In genomic region chr13:81172603-81173002, GRCh38 we compare ENCODE assay signal across 24 cellular contexts.
DNase-seq lines count a peak whose midpoint lies in the region; ATAC-seq, FAIRE-seq and TF ChIP-seq lines count a peak whose summit lies in the region.
"Had no signal": no experiment of that assay in that cellular context is flagged by ENCODE, and none has a peak within 500 bp of the region (broad histone marks: within the 10 kb centered on the region; RNA-seq: fewer than 3 reads in every experiment).

No MANE protein-coding gene starts in this region.

- TF ChIP-seq EP300 in H1 (IDR thresholded peaks at IDR 0.05; ENCODE audit: borderline replicate concordance in 1 of 2, low read depth in 2 of 2, low read length in 2 of 2) (no peak), suprapubic skin (IDR thresholded peaks at IDR 0.05) (no peak)

- H3K27me3 Mint-ChIP-seq in GM23338 (ENCODE audit: insufficient read depth, low read depth, poor library complexity): no peaks in the 10 kb centered on the region
- no peaks in the 10 kb centered on the region for H3K27me3 Mint-ChIP-seq in mesothelial cell of epicardium (ENCODE audit: low read depth)
- H3K27me3 Mint-ChIP-seq in activated CD4-positive, alpha-beta T cell treated with anti-CD3 and anti-CD28 coated beads for 36 hours: no peaks in the 10 kb centered on the region
- H3K27me3 Mint-ChIP-seq: CD4-positive, CD25-positive, alpha-beta regulatory T cell; CD8-positive, alpha-beta memory T cell had no signal

- no peak overlapping the region for H2BK15ac ChIP-seq in H1 (ENCODE audit: low read length)

- 86% methylated on average over 3 of the region's 3 CpGs; no CpG with 5 or more reads in 1 of the 2 experiments for WGBS in H1 (ENCODE audit: extremely low coverage in 1 of 2, insufficient coverage in 1 of 2, insufficient read length in 1 of 2, insufficient replicate concordance in 2 of 2, low coverage in 1 of 2, low lambda C conversion rate in 2 of 2, missing lambda C conversion rate in 1 of 2), 2 experiments
- WGBS in suprapubic skin: 81% methylated on average over 3 of the region's 3 CpGs

- H3K4me1 Mint-ChIP-seq in GM23338 (no peaks in the 10 kb centered on the region), mesothelial cell of epicardium (peaks cover 23% of the 10 kb centered on the region)
- H3K4me1 Mint-ChIP-seq in activated CD4-positive, alpha-beta T cell treated with anti-CD3 and anti-CD28 coated beads for 36 hours: no peaks in the 10 kb centered on the region
- H3K4me1 Mint-ChIP-seq: CD4-positive, CD25-positive, alpha-beta regulatory T cell; CD8-positive, alpha-beta memory T cell had no signal

- DNase-seq in GM23338 (ENCODE audit: low spot score) (no peak), H1 (ENCODE audit: low read depth in 1 of 2, low spot score in 2 of 2) (no peak), mesothelial cell of epicardium (ENCODE audit: low spot score in 2 of 2, unreplicated experiment in 2 of 2) (no peak), suprapubic skin (ENCODE audit: low spot score in 2 of 2) (no peak)
- no peak for DNase-seq in stimulated activated CD8-positive, alpha-beta memory T cell treated with anti-CD3 and anti-CD28 coated beads, Interleukin-4, amount 100 ng/mL, for 48 hours
- DNase-seq in activated CD4-positive, alpha-beta T cell treated with anti-CD3 and anti-CD28 coated beads for 36 hours: no peak
- DNase-seq: ACHN; BE2C; C1 segment of cervical spinal cord; CD4-positive, CD25-positive, alpha-beta regulatory T cell; CD8-positive, alpha-beta memory T cell; DMS 273 treated with DMSO at 0.1 percent for 48 hours; DND-41; EL; HFFc6; IMR-90 had no signal

- no peak for TF ChIP-seq RAD21 in H1 (IDR thresholded peaks at IDR 0.05 in 1 of 2, conservative IDR thresholded peaks at IDR 0.05 in 1 of 2; ENCODE audit: low read depth in 2 of 2, low read length in 2 of 2)

- H4K91ac ChIP-seq in H1 (replicated peaks; ENCODE audit: insufficient read length, low read length): no peak overlapping the region

- no peak for TF ChIP-seq CTCF in GM23338 (conservative IDR thresholded peaks at IDR 0.05; ENCODE audit: low read depth in 2 of 2)
- no peak for TF ChIP-seq CTCF in OCI-LY3 (IDR thresholded peaks at IDR 0.05; ENCODE audit: low read depth, low read length)
- TF ChIP-seq CTCF in H1 (IDR thresholded peaks at IDR 0.05; ENCODE audit: control extremely low read depth in 1 of 3, insufficient read depth in 1 of 3, low read depth in 1 of 3, low read length in 3 of 3): no peak
- no peak for TF ChIP-seq CTCF in mesothelial cell of epicardium (IDR thresholded peaks at IDR 0.05; ENCODE audit: unreplicated experiment)
- no peak for TF ChIP-seq CTCF in suprapubic skin (IDR thresholded peaks at IDR 0.05)

- CTCF ChIA-PET in H1 (lab: Charles Lee; ENCODE audit: partially characterized antibody): interaction anchor here (0.8 to 3.0 kb wide), 10 partner anchors 9 to 814 kb away, joined by 3 to 13 read pairs (median 3); no protein-coding TSS in a partner anchor
- CTCF ChIA-PET in activated CD4-positive, alpha-beta T cell treated with anti-CD3 and anti-CD28 coated beads for 36 hours (lab: Charles Lee): interaction anchor here (0.7 to 1.2 kb wide), 2 partner anchors 11 to 1502 kb away, joined by 3 read pairs; no protein-coding TSS in a partner anchor

- H3K9ac ChIP-seq in OCI-LY3 (ENCODE audit: low read length) (no peak overlapping the region), H1 (replicated peaks in 1 of 4; ENCODE audit: extremely low read depth in 1 of 4, low read depth in 3 of 4, low read length in 3 of 4) (no peak overlapping the region)

- H3K9me2 ChIP-seq in GM23338 (ENCODE audit: insufficient read depth): no peaks in the 10 kb centered on the region

- no peaks in the 10 kb centered on the region for H3K9me3 Mint-ChIP-seq in GM23338
- no peaks in the 10 kb centered on the region for H3K9me3 Mint-ChIP-seq in mesothelial cell of epicardium
- H3K9me3 Mint-ChIP-seq in activated CD4-positive, alpha-beta T cell treated with anti-CD3 and anti-CD28 coated beads for 36 hours (ENCODE audit: low read depth): no peaks in the 10 kb centered on the region
- H3K9me3 Mint-ChIP-seq: HFFc6 had no signal

- H2AK5ac ChIP-seq in H1 (ENCODE audit: low read depth, low read length): no peak overlapping the region

- no peak for FAIRE-seq in H1 (lab: Jason Lieb, UNC)
- FAIRE-seq: A204.1, GM12878, GM19239, H54, HTR-8/SVneo had no signal

- peak overlapping the region; percentile 70; the same call in 1 of the 2 replicates for H3K27ac Mint-ChIP-seq in GM23338
- H3K27ac Mint-ChIP-seq in mesothelial cell of epicardium: peak overlapping the region; percentile 19
- no peak overlapping the region for H3K27ac Mint-ChIP-seq in activated CD4-positive, alpha-beta T cell treated with anti-CD3 and anti-CD28 coated beads for 36 hours
- H3K27ac Mint-ChIP-seq: CD4-positive, CD25-positive, alpha-beta regulatory T cell; CD8-positive, alpha-beta memory T cell; HFFc6 had no signal

- H2BK12ac ChIP-seq in H1 (ENCODE audit: low read depth, low read length): no peak overlapping the region

- no peak overlapping the region for H2BK120ac ChIP-seq in H1 (replicated peaks; ENCODE audit: low read depth, low read length)

- H2BK5ac ChIP-seq in H1 (ENCODE audit: low read depth, low read length): no peak overlapping the region

- ATAC-seq in GM23338 (no peak), GM18867 (IDR thresholded peaks at IDR 0.05; ENCODE audit: unreplicated experiment) (no peak)
- ATAC-seq in activated CD4-positive, alpha-beta T cell treated with anti-CD3 and anti-CD28 coated beads for 36 hours: no peak
- ATAC-seq: GM12878, HCT116 had no signal

- H3K23ac ChIP-seq in H1 (ENCODE audit: insufficient read length): no peak overlapping the region

- H3K27me3 ChIP-seq in GM23338 (ENCODE audit: insufficient read depth): no peaks in the 10 kb centered on the region
- no peaks in the 10 kb centered on the region for H3K27me3 ChIP-seq in OCI-LY3 (ENCODE audit: low read depth, low read length)
- H3K27me3 ChIP-seq in H1 (replicated peaks in 1 of 4; ENCODE audit: control insufficient read depth in 3 of 4, extremely low read depth in 1 of 4, insufficient read depth in 3 of 4, low read length in 3 of 4): no peaks in the 10 kb centered on the region
- no peaks in the 10 kb centered on the region for H3K27me3 ChIP-seq in suprapubic skin
- H3K27me3 ChIP-seq: BE2C had no signal

- H3K79me1 ChIP-seq in H1 (ENCODE audit: low read depth, low read length): no peaks in the 10 kb centered on the region

- H3K4me2 ChIP-seq in GM23338: no peak overlapping the region
- no peak overlapping the region for H3K4me2 ChIP-seq in OCI-LY3 (ENCODE audit: low read length)
- H3K4me2 ChIP-seq in H1 (ENCODE audit: insufficient read depth in 1 of 2, low read depth in 2 of 2, low read length in 2 of 2): no peak overlapping the region

- H3K4ac ChIP-seq in H1 (replicated peaks; ENCODE audit: insufficient read length, low read depth, low read length): no peak overlapping the region

- H3K18ac ChIP-seq in H1 (ENCODE audit: extremely low read depth, low read length): no peak overlapping the region

- H3F3A ChIP-seq in GM23338 (replicated peaks; ENCODE audit: low read depth): no peaks in the 10 kb centered on the region

- intact Hi-C loops in activated CD4-positive, alpha-beta T cell treated with anti-CD3 and anti-CD28 coated beads for 36 hours (cut with DNase I, micrococcal nuclease): no loop called here

- H3K27ac ChIP-seq in GM23338 (ENCODE audit: low read depth) (0 out of 2 replicates have a peak overlapping the region, but pooled peaks have one; percentile 5), OCI-LY3 (ENCODE audit: low read length) (no peak overlapping the region), H1 (ENCODE audit: low read depth, low read length) (no peak overlapping the region), suprapubic skin (no peak overlapping the region)

- POLR2A ChIA-PET in H1 (lab: Charles Lee; ENCODE audit: partially characterized antibody): no interaction called here
- POLR2A ChIA-PET in activated CD4-positive, alpha-beta T cell treated with anti-CD3 and anti-CD28 coated beads for 36 hours (lab: Charles Lee): no interaction called here

- no peak overlapping the region for H4K8ac ChIP-seq in H1 (ENCODE audit: extremely low read depth, insufficient read depth, low read length)

- no peak overlapping the region for H3K14ac ChIP-seq in H1 (ENCODE audit: insufficient read length)

- H3K36me3 Mint-ChIP-seq in GM23338 (ENCODE audit: low read depth): no peaks in the 10 kb centered on the region
- no peaks in the 10 kb centered on the region for H3K36me3 Mint-ChIP-seq in mesothelial cell of epicardium
- H3K36me3 Mint-ChIP-seq in activated CD4-positive, alpha-beta T cell treated with anti-CD3 and anti-CD28 coated beads for 36 hours (ENCODE audit: low read depth): no peaks in the 10 kb centered on the region
- H3K36me3 Mint-ChIP-seq: CD4-positive, CD25-positive, alpha-beta regulatory T cell; CD8-positive, alpha-beta memory T cell had no signal

- H3K36me3 ChIP-seq in GM23338 (ENCODE audit: insufficient read depth) (no peaks in the 10 kb centered on the region), OCI-LY3 (replicated peaks; ENCODE audit: low read depth, low read length) (no peaks in the 10 kb centered on the region), H1 (ENCODE audit: control insufficient read depth in 2 of 4, insufficient read depth in 4 of 4, low read length in 3 of 4) (no peaks in the 10 kb centered on the region), suprapubic skin (no peaks in the 10 kb centered on the region)
- H3K36me3 ChIP-seq: BE2C had no signal

- no peaks in the 10 kb centered on the region for H3K23me2 ChIP-seq in H1 (ENCODE audit: low read depth, low read length)

- peak overlapping the region; percentile 56; the same call in 1 of the 2 replicates for H2AFZ ChIP-seq in GM23338
- H2AFZ ChIP-seq in OCI-LY3 (ENCODE audit: low read depth, low read length): peak overlapping the region; percentile 24; the same call in 1 of the 2 replicates
- peak overlapping the region; percentile 43; the same call in 1 of the 2 replicates for H2AFZ ChIP-seq in H1 (ENCODE audit: low read length)

- no peak overlapping the region for H2BK20ac ChIP-seq in H1 (ENCODE audit: low read length)

- H3K4me3 Mint-ChIP-seq in GM23338: no peak overlapping the region
- H3K4me3 Mint-ChIP-seq in mesothelial cell of epicardium: no peak overlapping the region
- no peak overlapping the region for H3K4me3 Mint-ChIP-seq in activated CD4-positive, alpha-beta T cell treated with anti-CD3 and anti-CD28 coated beads for 36 hours
- H3K4me3 Mint-ChIP-seq: CD4-positive, CD25-positive, alpha-beta regulatory T cell; CD8-positive, alpha-beta memory T cell; HFFc6 had no signal

- H3K9me3 ChIP-seq in OCI-LY3 (ENCODE audit: insufficient read depth, low read length): no peaks in the 10 kb centered on the region
- H3K9me3 ChIP-seq in H1 (ENCODE audit: insufficient read depth in 2 of 2, low read depth in 1 of 2, low read length in 1 of 2): no peaks in the 10 kb centered on the region
- H3K9me3 ChIP-seq in suprapubic skin: no peaks in the 10 kb centered on the region
- H3K9me3 ChIP-seq: BE2C had no signal

- no peaks in the 10 kb centered on the region for H3K4me1 ChIP-seq in GM23338 (ENCODE audit: insufficient read depth)
- H3K4me1 ChIP-seq in OCI-LY3 (ENCODE audit: low read length): peaks cover 6% of the 10 kb centered on the region; the same call in 1 of the 2 replicates
- H3K4me1 ChIP-seq in H1 (replicated peaks in 1 of 4; ENCODE audit: control insufficient read depth in 3 of 4, insufficient read depth in 4 of 4, low read length in 3 of 4): no peaks in the 10 kb centered on the region; a peak in 1 of 7 replicates
- no peaks in the 10 kb centered on the region for H3K4me1 ChIP-seq in suprapubic skin
- H3K4me1 ChIP-seq: BE2C had no signal

- H3K4me3 ChIP-seq in GM23338 (no peak overlapping the region), OCI-LY3 (ENCODE audit: low read length) (no peak overlapping the region), H1 (ENCODE audit: extremely low read depth in 1 of 4, insufficient read depth in 2 of 4, low read depth in 3 of 4, low read length in 4 of 4) (no peak overlapping the region), suprapubic skin (no peak overlapping the region)
- H3K4me3 ChIP-seq: GM12878 had no signal

- H3K79me2 ChIP-seq in GM23338 (replicated peaks; ENCODE audit: insufficient read depth): no peaks in the 10 kb centered on the region
- H3K79me2 ChIP-seq in OCI-LY3 (ENCODE audit: low read length): no peaks in the 10 kb centered on the region
- H3K79me2 ChIP-seq in H1 (ENCODE audit: control insufficient read depth in 1 of 2, insufficient read depth in 2 of 2, low read length in 2 of 2): no peaks in the 10 kb centered on the region

- H4K5ac ChIP-seq in H1 (ENCODE audit: insufficient read length, low read depth, low read length): no peak overlapping the region

- no peak overlapping the region for H3K56ac ChIP-seq in H1 (replicated peaks; ENCODE audit: insufficient read length, low read depth, low read length)

- no peak for TF ChIP-seq POLR2A in H1 (IDR thresholded peaks at IDR 0.05; ENCODE audit: control extremely low read depth in 1 of 2, low read depth in 2 of 2, low read length in 2 of 2)
- TF ChIP-seq POLR2A in suprapubic skin (IDR thresholded peaks at IDR 0.05): no peak

- H4K20me1 ChIP-seq in GM23338 (replicated peaks; ENCODE audit: insufficient read depth): no peaks in the 10 kb centered on the region
- no peaks in the 10 kb centered on the region for H4K20me1 ChIP-seq in OCI-LY3 (ENCODE audit: insufficient read depth, low read length)
- H4K20me1 ChIP-seq in H1 (replicated peaks in 1 of 2; ENCODE audit: control insufficient read depth in 1 of 2, insufficient read depth in 2 of 2, low read length in 2 of 2): no peaks in the 10 kb centered on the region
